24 cellular contexts compared by ENCODE assay signal in the genomic region with DNA sequence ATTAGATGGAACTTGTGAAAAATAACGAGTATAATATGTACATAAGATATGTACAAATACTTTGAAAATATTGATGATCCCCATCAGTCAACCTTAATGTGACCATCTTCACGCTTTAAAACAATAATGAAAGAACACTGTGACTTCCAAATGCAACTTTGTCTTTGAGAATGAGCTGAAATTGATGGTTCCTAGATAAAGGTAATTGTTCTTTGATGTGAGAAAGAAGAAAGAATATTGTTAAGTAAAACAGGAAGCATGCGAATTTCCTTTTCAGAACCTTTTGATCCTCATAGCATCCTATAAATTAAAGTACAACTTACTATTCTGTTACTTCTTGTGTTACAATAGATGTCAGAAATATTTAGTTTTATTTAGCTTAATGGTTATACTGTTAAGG. TPM values are rescaled to one million over a fixed set of nuclear protein-coding genes. Genes with fewer than 3 reads are reported as not detected.
"Had no signal": no experiment of that assay in that cellular context is flagged by ENCODE, and none has a peak within 500 bp of the region (broad histone marks: within the 10 kb centered on the region; RNA-seq: fewer than 3 reads in every experiment).

No MANE protein-coding gene starts in this region.

- H3K4me3 ChIP-seq: heart left ventricle, lung, right atrium auricular region, sigmoid colon, skin epidermis had no signal

- H3K4me1 ChIP-seq: heart left ventricle, right atrium auricular region, sigmoid colon had no signal

- H3K36me3 Mint-ChIP-seq: naive thymus-derived CD8-positive, alpha-beta T cell had no signal

- H3K27ac ChIP-seq: heart left ventricle, neutrophil, right atrium auricular region, sigmoid colon, skin epidermis had no signal

- ATAC-seq: esophagus mucosa, heart left ventricle, left colon, left ventricle myocardium superior had no signal

- H3K36me3 ChIP-seq: heart left ventricle, neutrophil, right atrium auricular region, sigmoid colon had no signal

- H3K27me3 ChIP-seq: heart left ventricle, neutrophil, right atrium auricular region, sigmoid colon had no signal

- H3K9me3 ChIP-seq: heart left ventricle, neutrophil, right atrium auricular region, sigmoid colon had no signal

- DNase-seq: effector memory CD4-positive, alpha-beta T cell; heart left ventricle; hippocampal formation; left colon; left ventricle myocardium superior; mesendoderm; sigmoid colon; stimulated activated CD4-positive, alpha-beta T cell treated with anti-CD3 and anti-CD28 coated beads, Interleukin-2, amount 100 ng/mL, for 24 hours; stimulated activated naive CD4-positive, alpha-beta T cell treated with Interleukin-2 at 50 U/mL for 16 hours; trophoblast cell had no signal

RNA-seq across cellular contexts. Expression of gene IL2, which starts 22.2 kb away (rescaled TPM):
- total RNA-seq: esophagus mucosa; fibroblast of lung; frontal cortex; glomerular endothelial cell; heart left ventricle; kidney epithelial cell; left colon; left ventricle myocardium superior; naive thymus-derived CD8-positive, alpha-beta T cell; osteocyte; posterior vena cava; right atrium auricular region; sigmoid colon; urinary bladder had no signal

RNA-seq across cellular contexts. Expression of gene ADAD1, which starts 55.5 kb away (rescaled TPM):
- total RNA-seq: esophagus mucosa; fibroblast of lung; glomerular endothelial cell; heart left ventricle; kidney epithelial cell; left colon; left ventricle myocardium superior; lung; mononuclear cell; naive thymus-derived CD8-positive, alpha-beta T cell; osteocyte; posterior vena cava; right atrium auricular region; sigmoid colon; urinary bladder had no signal
